ENCODE assay signal across 8 cellular contexts in the genomic region with DNA sequence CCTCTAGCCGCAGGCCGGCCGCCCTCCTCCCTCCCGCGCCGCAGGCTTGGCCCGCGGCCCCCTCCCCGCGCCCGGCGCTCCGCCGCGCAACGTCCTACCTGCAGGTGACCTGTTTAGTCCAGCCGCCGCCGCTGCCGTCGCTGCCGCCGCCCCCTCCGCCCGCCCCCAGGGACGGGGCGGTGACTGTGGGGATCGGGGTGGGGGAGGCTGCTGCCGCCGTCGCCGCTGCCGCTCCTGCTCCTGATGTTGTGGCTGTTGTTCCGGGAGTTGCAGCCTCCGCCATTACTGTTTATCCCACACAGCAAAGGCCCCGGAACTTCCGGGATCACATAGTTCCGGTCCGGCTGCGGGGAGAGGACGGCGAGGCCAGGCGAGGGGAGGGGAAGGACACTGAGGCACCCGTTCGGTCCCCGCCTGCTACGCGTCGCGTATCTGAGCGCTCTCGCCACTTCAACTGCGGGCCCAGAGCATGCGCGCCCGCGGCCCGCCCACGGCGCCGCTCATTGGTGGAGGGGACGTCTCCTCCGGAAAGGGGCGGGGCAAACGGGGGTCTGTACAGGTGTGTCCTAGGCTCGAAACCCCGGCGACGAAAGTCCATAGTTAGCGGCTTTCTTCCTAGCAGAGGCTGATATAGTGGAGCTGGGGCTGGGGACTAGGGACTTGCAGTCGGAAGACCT. TPM values are rescaled to one million over a fixed set of nuclear protein-coding genes. Genes with fewer than 3 reads are reported as not detected.
A peak's percentile ranks its signal among the peaks of the same experiment; 100 is the strongest.
DNase-seq lines count a peak whose midpoint lies in the region; ATAC-seq and TF ChIP-seq lines count a peak whose summit lies in the region.

A gene with protein sequence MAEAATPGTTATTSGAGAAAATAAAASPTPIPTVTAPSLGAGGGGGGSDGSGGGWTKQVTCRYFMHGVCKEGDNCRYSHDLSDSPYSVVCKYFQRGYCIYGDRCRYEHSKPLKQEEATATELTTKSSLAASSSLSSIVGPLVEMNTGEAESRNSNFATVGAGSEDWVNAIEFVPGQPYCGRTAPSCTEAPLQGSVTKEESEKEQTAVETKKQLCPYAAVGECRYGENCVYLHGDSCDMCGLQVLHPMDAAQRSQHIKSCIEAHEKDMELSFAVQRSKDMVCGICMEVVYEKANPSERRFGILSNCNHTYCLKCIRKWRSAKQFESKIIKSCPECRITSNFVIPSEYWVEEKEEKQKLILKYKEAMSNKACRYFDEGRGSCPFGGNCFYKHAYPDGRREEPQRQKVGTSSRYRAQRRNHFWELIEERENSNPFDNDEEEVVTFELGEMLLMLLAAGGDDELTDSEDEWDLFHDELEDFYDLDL (minus strand): TSS at position 444 of the 677 bp plus-strand sequence. CDS start 161 bp downstream, at position 283.

- peaks cover 13% of the 10 kb centered on the region for H3K27me3 Mint-ChIP-seq in activated CD4-positive, alpha-beta T cell treated with anti-CD3 and anti-CD28 coated beads, Interleukin-2, amount 10 ng/mL, durations not matched to agents 24 days and 14 days

- peaks cover 5% of the 10 kb centered on the region for H3K36me3 Mint-ChIP-seq in activated CD4-positive, alpha-beta T cell treated with anti-CD3 and anti-CD28 coated beads, Interleukin-2, amount 10 ng/mL, durations not matched to agents 24 days and 14 days (ENCODE audit: low read depth)

- TF ChIP-seq CTCF in BE2C (IDR thresholded peaks at IDR 0.05; ENCODE audit: low read depth, low read length) (no peak), coronary artery (IDR thresholded peaks at IDR 0.05) (no peak)

- H3K4me3 ChIP-seq in BE2C (ENCODE audit: low read depth, low read length) (peak within 1 kb of the TSS; percentile 85), coronary artery (peak within 1 kb of the TSS; percentile 100)

- H3K27me3 ChIP-seq in BE2C: no peaks in the 10 kb centered on the region

- H3K9me3 ChIP-seq in BE2C: no peaks in the 10 kb centered on the region

- peak within 1 kb of the TSS; percentile 97 for H3K27ac Mint-ChIP-seq in activated CD4-positive, alpha-beta T cell treated with anti-CD3 and anti-CD28 coated beads, Interleukin-2, amount 10 ng/mL, durations not matched to agents 24 days and 14 days

- ATAC-seq in HG03460 (IDR thresholded peaks at IDR 0.05; ENCODE audit: unreplicated experiment): peak; percentile 92
- peak; percentile 88 for ATAC-seq in left colon

- peak within 1 kb of the TSS; percentile 99 for H3K4me3 Mint-ChIP-seq in activated CD4-positive, alpha-beta T cell treated with anti-CD3 and anti-CD28 coated beads, Interleukin-2, amount 10 ng/mL, durations not matched to agents 24 days and 14 days

- intact Hi-C loops in activated CD4-positive, alpha-beta T cell treated with anti-CD3 and anti-CD28 coated beads, Interleukin-2, amount 10 ng/mL, durations not matched to agents 24 days and 14 days (cut with micrococcal nuclease): loop anchor here (1.0 to 2.0 kb wide), 9 partner anchors 76 to 536 kb away; a partner anchor contains a TSS
- intact Hi-C loops in left colon (cut with DNase I, micrococcal nuclease): no loop called here

- H3K27ac ChIP-seq in coronary artery: peak within 1 kb of the TSS; percentile 77 to 95

- H3K9me3 Mint-ChIP-seq in activated CD4-positive, alpha-beta T cell treated with anti-CD3 and anti-CD28 coated beads, Interleukin-2, amount 10 ng/mL, durations not matched to agents 24 days and 14 days: no peaks in the 10 kb centered on the region

- H3K36me3 ChIP-seq in BE2C: no peaks in the 10 kb centered on the region

- DNase-seq in BE2C (peak; percentile 97), GM19240 (ENCODE audit: insufficient read length, low spot score) (peak; percentile 85), NCI-H526 (lab: John Stamatoyannopoulos, UW) (peak; percentile 97 to 99), coronary artery (ENCODE audit: low spot score) (peak; percentile 93), left colon (peak; percentile 97)
- DNase-seq in activated CD4-positive, alpha-beta T cell treated with anti-CD3 and anti-CD28 coated beads, Interleukin-2, amount 10 ng/mL, durations not matched to agents 24 days and 14 days: peak; percentile 98
- DNase-seq in stimulated activated CD4-positive, alpha-beta T cell treated with anti-CD3 and anti-CD28 coated beads, Interleukin-1b, Interleukin-23, amount 100 ng/mL, for 48 hours: peak; percentile 94

- no peaks in the 10 kb centered on the region for H3K4me1 ChIP-seq in BE2C

- H3K4me1 Mint-ChIP-seq in activated CD4-positive, alpha-beta T cell treated with anti-CD3 and anti-CD28 coated beads, Interleukin-2, amount 10 ng/mL, durations not matched to agents 24 days and 14 days: peaks cover 26% of the 10 kb centered on the region

RNA-seq across cellular contexts. Expression of the gene that starts here (rescaled TPM):
- polyA plus RNA-seq in BE2C (2012; ENCODE audit: insufficient read depth, insufficient read length, low read depth): 83.7 TPM
- 59.7 and 67.5 TPM in 2 replicates for total RNA-seq in activated CD4-positive, alpha-beta T cell treated with anti-CD3 and anti-CD28 coated beads, Interleukin-2, amount 10 ng/mL, durations not matched to agents 24 days and 14 days
- total RNA-seq in left colon: 100 to 1,000 TPM; 192 to 233 TPM

Comparison
In these comparisons a context has a peak if more than half of its experiments do, and no peak if none do; other contexts are left out.
1. Peak in every context shown above with its lines: DNase-seq, ATAC-seq, H3K4me3 ChIP-seq and H3K27ac ChIP-seq.